In the genomic region with DNA sequence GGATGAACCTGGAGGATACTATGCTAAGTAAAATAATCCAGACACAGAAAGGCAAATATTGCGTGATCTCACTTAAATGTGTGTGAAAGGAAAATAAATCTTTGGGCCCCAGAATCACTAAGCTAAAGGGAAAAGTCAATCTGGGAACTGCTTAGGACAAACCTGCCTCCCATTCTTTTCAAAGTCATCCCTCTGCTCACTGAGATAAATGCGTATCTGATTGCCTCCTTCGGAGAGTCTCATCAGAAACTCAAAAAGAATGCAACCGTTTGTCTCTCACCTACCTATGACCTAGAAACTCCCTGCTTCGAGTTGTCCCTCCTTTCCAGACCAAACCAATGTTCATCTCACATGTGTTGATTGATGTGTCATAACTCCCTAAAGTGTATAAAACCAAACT, we compare ENCODE assay signal across 40 cellular contexts. TPM values are rescaled to one million over a fixed set of nuclear protein-coding genes. Genes with fewer than 3 reads are reported as not detected.
"Had no signal": no experiment of that assay in that cellular context is flagged by ENCODE, and none has a peak within 500 bp of the region (broad histone marks: within the 10 kb centered on the region; RNA-seq: fewer than 3 reads in every experiment).

No MANE protein-coding gene starts in this region.

- FAIRE-seq: bronchial epithelial cell, TTC549 had no signal

- H3K36me3 Mint-ChIP-seq: activated CD8-positive, alpha-beta memory T cell treated with anti-CD3 and anti-CD28 coated beads, Interleukin-2, amount 10 ng/mL, durations not matched to agents 7 days and 5 days; activated naive CD4-positive, alpha-beta T cell treated with anti-CD3 and anti-CD28 coated beads, Interleukin-2, amount 10 ng/mL, durations not matched to agents 7 days and 5 days; activated naive CD4-positive, alpha-beta T cell treated with anti-CD3 and anti-CD28 coated beads, Interleukin-2, amount 50 U/mL, for 24 hours; activated naive CD8-positive, alpha-beta T cell treated with anti-CD3 and anti-CD28 coated beads, Interleukin-2, amount 10 ng/mL, durations not matched to agents 7 days and 5 days; brain had no signal

- H3K27ac Mint-ChIP-seq: activated CD4-positive, alpha-beta memory T cell treated with anti-CD3 and anti-CD28 coated beads, Interleukin-2, amount 10 ng/mL, durations not matched to agents 7 days and 5 days; activated CD4-positive, alpha-beta T cell treated with anti-CD3 and anti-CD28 coated beads for 36 hours; activated CD4-positive, alpha-beta T cell treated with anti-CD3 and anti-CD28 coated beads, Interleukin-2, amount 10 ng/mL, durations not matched to agents 7 days and 5 days; activated CD8-positive, alpha-beta memory T cell treated with anti-CD3 and anti-CD28 coated beads, Interleukin-2, amount 10 ng/mL, durations not matched to agents 7 days and 5 days; activated CD8-positive, alpha-beta T cell treated with anti-CD3 and anti-CD28 coated beads, Interleukin-2, amount 10 ng/mL, durations not matched to agents 7 days and 5 days; activated naive CD4-positive, alpha-beta T cell treated with anti-CD3 and anti-CD28 coated beads, Interleukin-2, amount 10 ng/mL, durations not matched to agents 7 days and 5 days; activated naive CD4-positive, alpha-beta T cell treated with anti-CD3 and anti-CD28 coated beads, Interleukin-2, amount 50 U/mL, for 24 hours; activated naive CD8-positive, alpha-beta T cell; activated naive CD8-positive, alpha-beta T cell treated with anti-CD3 and anti-CD28 coated beads, Interleukin-2, amount 10 ng/mL, durations not matched to agents 7 days and 5 days; activated naive CD8-positive, alpha-beta T cell treated with anti-CD3 and anti-CD28 coated beads, Interleukin-2, amount 50 U/mL, for 24 hours; activated T-cell treated with anti-CD3 and anti-CD28 coated beads, Interleukin-2, amount 50 U/mL, for 24 hours; activated T-helper 2 cell treated with anti-CD3 and anti-CD28 coated beads, Interferon-gamma antibody, Interleukin-2, Interleukin-4, amounts not matched to agents 10 μg/mL and 5 μg/mL and 100 μg/mL, durations not matched to agents 14 hours and 24 hours and 36 hours; brain; T-helper 1 cell treated with Interleukin-12 subunit alpha and Interleukin-12 subunit beta and Interleukin-4 antibody, amounts not matched to agents 30 μg/mL and 1 μg/mL, for 36 hours; T-helper 2 cell treated with Interferon-gamma antibody and Interleukin-4, amounts not matched to agents 5 μg/mL and 100 μg/mL, for 36 hours had no signal

- ATAC-seq: activated CD4-positive, alpha-beta T cell treated with anti-CD3 and anti-CD28 coated beads for 36 hours; activated CD4-positive, CD25-positive, alpha-beta regulatory T cell treated with anti-CD3 and anti-CD28 coated beads, Interleukin-2, amount 50 U/mL, for 24 hours; activated CD8-positive, alpha-beta memory T cell treated with anti-CD3 and anti-CD28 coated beads, Interleukin-2, amount 10 ng/mL, durations not matched to agents 7 days and 5 days; activated CD8-positive, alpha-beta T cell treated with anti-CD3 and anti-CD28 coated beads, Interleukin-2, amount 10 ng/mL, durations not matched to agents 7 days and 5 days; activated naive CD8-positive, alpha-beta T cell treated with anti-CD3 and anti-CD28 coated beads, Interleukin-2, amount 50 U/mL, for 24 hours had no signal

- H3K27ac ChIP-seq: ascending aorta, cardiac muscle cell, VCaP had no signal

- H3K4me3 ChIP-seq: ascending aorta, cardiac muscle cell had no signal

- DNase-seq: activated CD4-positive, alpha-beta memory T cell treated with anti-CD3 and anti-CD28 coated beads, Interleukin-2, amount 10 ng/mL, durations not matched to agents 7 days and 5 days; activated CD4-positive, alpha-beta T cell treated with anti-CD3 and anti-CD28 coated beads for 1 hour; activated CD4-positive, alpha-beta T cell treated with anti-CD3 and anti-CD28 coated beads for 36 hours; activated CD4-positive, alpha-beta T cell treated with anti-CD3 and anti-CD28 coated beads for 48 hours; activated CD4-positive, alpha-beta T cell treated with anti-CD3 and anti-CD28 coated beads, Interleukin-2, amount 10 ng/mL, durations not matched to agents 7 days and 5 days; activated CD4-positive, alpha-beta T cell treated with anti-CD3 and anti-CD28 coated beads, Interleukin-2, amount 50 U/mL, for 48 hours; activated CD4-positive, CD25-positive, alpha-beta regulatory T cell; activated CD8-positive, alpha-beta memory T cell treated with anti-CD3 and anti-CD28 coated beads for 24 hours; activated CD8-positive, alpha-beta memory T cell treated with anti-CD3 and anti-CD28 coated beads, Interleukin-2, amount 10 ng/mL, durations not matched to agents 7 days and 5 days; activated CD8-positive, alpha-beta memory T cell treated with anti-CD3 and anti-CD28 coated beads, Interleukin-2, amount 50 U/mL, for 48 hours; activated CD8-positive, alpha-beta T cell treated with anti-CD3 and anti-CD28 coated beads, Interleukin-2, amount 10 ng/mL, durations not matched to agents 7 days and 5 days; activated effector memory CD4-positive, alpha-beta T cell treated with Interleukin-2 at 50 U/mL for 16 hours; activated gamma-delta T cell; activated naive CD4-positive, alpha-beta T cell treated with anti-CD3 and anti-CD28 coated beads, Interleukin-2, amount 10 ng/mL, durations not matched to agents 7 days and 5 days; activated naive CD4-positive, alpha-beta T cell treated with Interleukin-2 at 50 U/mL for 16 hours; activated naive CD8-positive, alpha-beta T cell treated with anti-CD3 and anti-CD28 coated beads, Interleukin-2, amount 10 ng/mL, durations not matched to agents 7 days and 5 days; activated naive CD8-positive, alpha-beta T cell treated with anti-CD3 and anti-CD28 coated beads, Interleukin-2, amount 50 U/mL, for 24 hours; activated T-cell treated with anti-CD3 and anti-CD28 coated beads, Interleukin-2, amount 50 U/mL, for 24 hours; activated T-cell treated with anti-CD3 and anti-CD28 coated beads, Interleukin-2, amount 50 U/mL, for 48 hours; amygdala; anterior cingulate cortex; caudate nucleus; cerebellar nuclear complex; T-helper 1 cell; T-helper 2 cell; T-helper 9 cell had no signal

- H3K9me3 ChIP-seq: ascending aorta had no signal

- H3K27me3 ChIP-seq: ascending aorta, cardiac muscle cell had no signal

- H3K9me3 Mint-ChIP-seq: activated CD4-positive, alpha-beta memory T cell treated with anti-CD3 and anti-CD28 coated beads, Interleukin-2, amount 10 ng/mL, durations not matched to agents 7 days and 5 days; activated CD4-positive, alpha-beta T cell treated with anti-CD3 and anti-CD28 coated beads, Interleukin-2, amount 10 ng/mL, durations not matched to agents 7 days and 5 days; activated naive CD4-positive, alpha-beta T cell treated with anti-CD3 and anti-CD28 coated beads, Interleukin-2, amount 10 ng/mL, durations not matched to agents 7 days and 5 days; activated naive CD4-positive, alpha-beta T cell treated with anti-CD3 and anti-CD28 coated beads, Interleukin-2, amount 50 U/mL, for 24 hours; activated naive CD8-positive, alpha-beta T cell treated with anti-CD3 and anti-CD28 coated beads, Interleukin-2, amount 10 ng/mL, durations not matched to agents 7 days and 5 days; activated naive CD8-positive, alpha-beta T cell treated with anti-CD3 and anti-CD28 coated beads, Interleukin-2, amount 50 U/mL, for 24 hours; activated T-cell treated with anti-CD3 and anti-CD28 coated beads, Interleukin-2, amount 50 U/mL, for 24 hours; activated T-helper 2 cell treated with anti-CD3 and anti-CD28 coated beads, Interferon-gamma antibody, Interleukin-2, Interleukin-4, amounts not matched to agents 10 μg/mL and 5 μg/mL and 100 μg/mL, durations not matched to agents 14 hours and 24 hours and 36 hours; brain; central memory CD8-positive, alpha-beta T cell; T-helper 1 cell treated with Interleukin-12 subunit alpha and Interleukin-12 subunit beta and Interleukin-4 antibody, amounts not matched to agents 30 μg/mL and 1 μg/mL, for 36 hours; T-helper 2 cell treated with Interferon-gamma antibody and Interleukin-4, amounts not matched to agents 5 μg/mL and 100 μg/mL, for 36 hours had no signal

- H3K4me1 Mint-ChIP-seq: activated CD4-positive, alpha-beta memory T cell treated with anti-CD3 and anti-CD28 coated beads, Interleukin-2, amount 10 ng/mL, durations not matched to agents 7 days and 5 days; activated CD4-positive, alpha-beta T cell treated with anti-CD3 and anti-CD28 coated beads for 36 hours; activated CD4-positive, alpha-beta T cell treated with anti-CD3 and anti-CD28 coated beads, Interleukin-2, amount 10 ng/mL, durations not matched to agents 7 days and 5 days; activated CD8-positive, alpha-beta memory T cell treated with anti-CD3 and anti-CD28 coated beads, Interleukin-2, amount 10 ng/mL, durations not matched to agents 7 days and 5 days; activated naive CD4-positive, alpha-beta T cell treated with anti-CD3 and anti-CD28 coated beads, Interleukin-2, amount 10 ng/mL, durations not matched to agents 7 days and 5 days; activated naive CD4-positive, alpha-beta T cell treated with anti-CD3 and anti-CD28 coated beads, Interleukin-2, amount 50 U/mL, for 24 hours; activated naive CD8-positive, alpha-beta T cell treated with anti-CD3 and anti-CD28 coated beads, Interleukin-2, amount 50 U/mL, for 24 hours; central memory CD8-positive, alpha-beta T cell had no signal

- H3K27me3 Mint-ChIP-seq: activated CD4-positive, alpha-beta T cell treated with anti-CD3 and anti-CD28 coated beads for 36 hours; activated CD4-positive, alpha-beta T cell treated with anti-CD3 and anti-CD28 coated beads, Interleukin-2, amount 10 ng/mL, durations not matched to agents 7 days and 5 days; activated naive CD8-positive, alpha-beta T cell; activated naive CD8-positive, alpha-beta T cell treated with anti-CD3 and anti-CD28 coated beads, Interleukin-2, amount 10 ng/mL, durations not matched to agents 7 days and 5 days; activated naive CD8-positive, alpha-beta T cell treated with anti-CD3 and anti-CD28 coated beads, Interleukin-2, amount 50 U/mL, for 24 hours; brain had no signal

- H3K4me1 ChIP-seq: ascending aorta had no signal

- H3K4me3 Mint-ChIP-seq: activated CD4-positive, alpha-beta memory T cell treated with anti-CD3 and anti-CD28 coated beads, Interleukin-2, amount 10 ng/mL, durations not matched to agents 7 days and 5 days; activated CD4-positive, alpha-beta T cell treated with anti-CD3 and anti-CD28 coated beads for 36 hours; activated CD4-positive, alpha-beta T cell treated with anti-CD3 and anti-CD28 coated beads, Interleukin-2, amount 10 ng/mL, durations not matched to agents 7 days and 5 days; activated CD8-positive, alpha-beta memory T cell treated with anti-CD3 and anti-CD28 coated beads, Interleukin-2, amount 10 ng/mL, durations not matched to agents 7 days and 5 days; activated CD8-positive, alpha-beta T cell treated with anti-CD3 and anti-CD28 coated beads, Interleukin-2, amount 10 ng/mL, durations not matched to agents 7 days and 5 days; activated naive CD4-positive, alpha-beta T cell treated with anti-CD3 and anti-CD28 coated beads, Interleukin-2, amount 10 ng/mL, durations not matched to agents 7 days and 5 days; activated naive CD4-positive, alpha-beta T cell treated with anti-CD3 and anti-CD28 coated beads, Interleukin-2, amount 50 U/mL, for 24 hours; activated naive CD8-positive, alpha-beta T cell; activated naive CD8-positive, alpha-beta T cell treated with anti-CD3 and anti-CD28 coated beads, Interleukin-2, amount 10 ng/mL, durations not matched to agents 7 days and 5 days; activated naive CD8-positive, alpha-beta T cell treated with anti-CD3 and anti-CD28 coated beads, Interleukin-2, amount 50 U/mL, for 24 hours; activated T-cell treated with anti-CD3 and anti-CD28 coated beads, Interleukin-2, amount 50 U/mL, for 24 hours; brain; central memory CD8-positive, alpha-beta T cell; T-helper 1 cell treated with Interleukin-12 subunit alpha and Interleukin-12 subunit beta and Interleukin-4 antibody, amounts not matched to agents 30 μg/mL and 1 μg/mL, for 36 hours; T-helper 2 cell treated with Interferon-gamma antibody and Interleukin-4, amounts not matched to agents 5 μg/mL and 100 μg/mL, for 36 hours had no signal

- H3K36me3 ChIP-seq: ascending aorta, cardiac muscle cell had no signal

RNA-seq across cellular contexts. Expression of a gene that starts 40.1 kb away (rescaled TPM):
- total RNA-seq: activated CD4-positive, alpha-beta memory T cell treated with anti-CD3 and anti-CD28 coated beads, Interleukin-2, amount 10 ng/mL, durations not matched to agents 7 days and 5 days; activated CD4-positive, alpha-beta T cell treated with anti-CD3 and anti-CD28 coated beads for 36 hours; activated CD4-positive, alpha-beta T cell treated with anti-CD3 and anti-CD28 coated beads, Interleukin-2, amount 10 ng/mL, durations not matched to agents 7 days and 5 days; activated CD8-positive, alpha-beta memory T cell treated with anti-CD3 and anti-CD28 coated beads, Interleukin-2, amount 10 ng/mL, durations not matched to agents 7 days and 5 days; activated CD8-positive, alpha-beta T cell treated with anti-CD3 and anti-CD28 coated beads, Interleukin-2, amount 10 ng/mL, durations not matched to agents 7 days and 5 days; activated naive CD8-positive, alpha-beta T cell treated with anti-CD3 and anti-CD28 coated beads, Interleukin-2, amount 10 ng/mL, durations not matched to agents 7 days and 5 days; activated T-helper 2 cell treated with anti-CD3 and anti-CD28 coated beads, Interferon-gamma antibody, Interleukin-2, Interleukin-4, amounts not matched to agents 10 μg/mL and 5 μg/mL and 100 μg/mL, durations not matched to agents 14 hours and 24 hours and 36 hours; ascending aorta; cardiac muscle cell; chondrocyte had no signal
- polyA plus RNA-seq: cardiac muscle cell had no signal
